ENCODE assay signal across 22 cellular contexts in the genomic region with DNA sequence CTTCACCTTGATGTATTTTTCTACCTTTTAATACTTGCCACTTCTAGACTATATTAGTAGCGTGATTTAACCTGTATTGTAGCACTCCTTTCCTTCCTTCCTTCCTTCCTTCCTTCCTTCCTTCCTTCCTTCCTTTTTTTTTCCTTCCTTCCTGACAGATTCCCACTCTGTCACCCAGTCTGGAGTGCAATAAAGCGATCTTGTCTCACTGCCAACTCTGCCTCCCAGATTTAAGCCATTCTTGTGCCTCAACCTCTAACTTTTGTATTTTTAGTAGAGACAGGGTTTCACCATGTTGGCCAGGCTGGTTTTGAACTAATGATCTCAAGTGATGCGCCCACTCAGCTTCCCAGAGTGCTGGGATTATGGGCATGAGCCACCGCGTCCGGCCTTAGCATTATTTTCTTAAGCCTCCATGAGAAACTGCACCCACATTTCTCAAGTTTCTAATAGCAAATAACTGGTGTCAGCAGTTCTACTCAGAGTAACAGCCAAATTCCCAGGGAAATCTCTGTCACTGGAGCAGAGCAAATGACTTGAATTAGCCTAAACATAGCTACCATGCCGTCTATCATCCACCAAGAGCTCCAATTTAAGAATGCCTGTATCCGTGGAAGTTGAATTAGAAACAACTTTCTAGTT.
DNase-seq lines count a peak whose midpoint lies in the region; ATAC-seq, FAIRE-seq and TF ChIP-seq lines count a peak whose summit lies in the region.
"Had no signal": no experiment of that assay in that cellular context is flagged by ENCODE, and none has a peak within 500 bp of the region (broad histone marks: within the 10 kb centered on the region; RNA-seq: fewer than 3 reads in every experiment).

No MANE protein-coding gene starts in this region.

- H3K9ac ChIP-seq in HepG2 (ENCODE audit: insufficient read depth, low read depth, low read length) = no peak overlapping the region
- no peak overlapping the region for H3K9ac ChIP-seq in H9 (ENCODE audit: extremely low read depth, insufficient read length, low read length)
- no peak overlapping the region for H3K9ac ChIP-seq in smooth muscle cell (ENCODE audit: low read depth)
- H3K9ac ChIP-seq: BLaER1 had no signal

- DNase-seq in HepG2 (ENCODE audit: low spot score) = no peak
- DNase-seq in right lobe of liver = no peak
- DNase-seq in H9 = no peak
- no peak for DNase-seq in nephron progenitor cell
- DNase-seq in smooth muscle cell (lab: John Stamatoyannopoulos, UW; ENCODE audit: unreplicated experiment) = no peak
- DNase-seq in retina = no peak
- DNase-seq: 8988T; Calu3; CD4-positive, CD25-positive, alpha-beta regulatory T cell; COR-L47; DMS53; DMS79 treated with DMSO at 0.1 percent for 48 hours; GF-D8; GOT3; HCEC 1CT had no signal

- H3K4me1 Mint-ChIP-seq in H9 (peaks cover 3 to 11% of the 10 kb centered on the region in 2 experiments; a peak in 3 of 4 replicates), nephron progenitor cell (peaks cover 7% of the 10 kb centered on the region)
- H3K4me1 Mint-ChIP-seq: B cell; CD4-positive, CD25-positive, alpha-beta regulatory T cell had no signal

- H2AFZ ChIP-seq in HepG2 (ENCODE audit: low read length) (no peak overlapping the region), H9 (ENCODE audit: low read length) (no peak overlapping the region), smooth muscle cell (ENCODE audit: low read depth) (no peak overlapping the region)

- H3K4me1 ChIP-seq in HepG2 (ENCODE audit: insufficient read depth, low read length) (no peaks in the 10 kb centered on the region), right lobe of liver (no peaks in the 10 kb centered on the region), H9 (ENCODE audit: insufficient read depth, low read length) (no peaks in the 10 kb centered on the region), smooth muscle cell (ENCODE audit: low read depth) (no peaks in the 10 kb centered on the region)
- H3K4me1 ChIP-seq: BLaER1 had no signal

- no peak overlapping the region for H4K5ac ChIP-seq in H9 (ENCODE audit: insufficient read length, low read depth, low read length)

- no peak overlapping the region for H2BK15ac ChIP-seq in H9 (ENCODE audit: low read depth, low read length)

- H2BK120ac ChIP-seq in H9 (ENCODE audit: low read depth, low read length, poor library complexity, severe bottlenecking) = no peak overlapping the region

- no peak overlapping the region for H3K14ac ChIP-seq in H9 (ENCODE audit: insufficient read depth, low read length)

- H3K27me3 ChIP-seq in HepG2 (ENCODE audit: control insufficient read depth in 1 of 2, insufficient read depth in 2 of 2, low read length in 2 of 2) (no peaks in the 10 kb centered on the region), right lobe of liver (no peaks in the 10 kb centered on the region), H9 (ENCODE audit: insufficient read depth, low read length) (no peaks in the 10 kb centered on the region), smooth muscle cell (ENCODE audit: low read depth) (no peaks in the 10 kb centered on the region)
- H3K27me3 ChIP-seq: BLaER1 had no signal

- no peak overlapping the region for H4K8ac ChIP-seq in H9 (replicated peaks; ENCODE audit: insufficient read length, low read depth, low read length)

- H3F3A ChIP-seq in smooth muscle cell (ENCODE audit: low read depth) = no peaks in the 10 kb centered on the region

- H3K4ac ChIP-seq in H9 (ENCODE audit: low read depth, low read length) = no peak overlapping the region

- no peak overlapping the region for H2BK5ac ChIP-seq in H9 (ENCODE audit: insufficient read length, low read length)

- H3K79me1 ChIP-seq in H9 (ENCODE audit: insufficient read depth, low read depth, low read length, poor library complexity, severe bottlenecking) = no peaks in the 10 kb centered on the region

- H3K36me3 Mint-ChIP-seq in H9 (ENCODE audit: insufficient read depth in 1 of 3, low read depth in 3 of 3) (0 out of 7 replicates have a peak, but pooled peaks cover 0 to 3% (median 0%) of the 10 kb centered on the region in 3 experiments), nephron progenitor cell (ENCODE audit: low read depth) (no peaks in the 10 kb centered on the region)
- H3K36me3 Mint-ChIP-seq: CD4-positive, CD25-positive, alpha-beta regulatory T cell had no signal

- H3K9me3 Mint-ChIP-seq in H9 (peaks cover 0 to 3% of the 10 kb centered on the region in 2 experiments; a peak in 1 of 5 replicates), nephron progenitor cell (no peaks in the 10 kb centered on the region)

- H3K27ac Mint-ChIP-seq in H9 = peak overlapping the region in 2 of 3 experiments; percentile 22 to 54; a peak in 1 of 7 replicates
- H3K27ac Mint-ChIP-seq in nephron progenitor cell = peak overlapping the region; percentile 86
- H3K27ac Mint-ChIP-seq: B cell; CD4-positive, CD25-positive, alpha-beta regulatory T cell had no signal

- no peak overlapping the region for H3T11ph ChIP-seq in H9 (ENCODE audit: low read length)

- 19% methylated on average over 8 of the region's 8 CpGs for WGBS in HepG2 (ENCODE audit: low lambda C conversion rate)
- WGBS in right lobe of liver (ENCODE audit: insufficient coverage, low coverage, low lambda C conversion rate, missing lambda C conversion rate) = 65% methylated on average over 8 of the region's 8 CpGs
- WGBS in H9 (ENCODE audit: extremely low coverage, insufficient read length, low lambda C conversion rate) = no CpG with 5 or more reads among the region's 8 CpGs
- 79% methylated on average over 8 of the region's 8 CpGs for WGBS in smooth muscle cell (ENCODE audit: low lambda C conversion rate)

- POLR2A ChIA-PET in HepG2 (lab: Yijun Ruan, JAX) = no interaction called here

- H3K56ac ChIP-seq in H9 (ENCODE audit: insufficient read length, low read depth, low read length) = no peak overlapping the region

- H3K27me3 Mint-ChIP-seq in H9 (ENCODE audit: low read depth) (no peaks in the 10 kb centered on the region), nephron progenitor cell (ENCODE audit: low read depth, poor library complexity) (no peaks in the 10 kb centered on the region)
- H3K27me3 Mint-ChIP-seq: B cell; CD4-positive, CD25-positive, alpha-beta regulatory T cell had no signal

- no peak overlapping the region for H2BK12ac ChIP-seq in H9 (ENCODE audit: insufficient read length, low read depth, low read length)

- H2BK20ac ChIP-seq in H9 (ENCODE audit: low read depth, low read length, poor library complexity, severe bottlenecking) = no peak overlapping the region

- H3K4me2 ChIP-seq in HepG2 (ENCODE audit: low read depth, low read length) = no peak overlapping the region
- no peak overlapping the region for H3K4me2 ChIP-seq in H9 (ENCODE audit: insufficient read depth, insufficient read length, low read length)
- H3K4me2 ChIP-seq in smooth muscle cell = no peak overlapping the region
- H3K4me2 ChIP-seq: BLaER1 had no signal

- H3K79me2 ChIP-seq in HepG2 (ENCODE audit: insufficient read depth, low read length) (no peaks in the 10 kb centered on the region), H9 (ENCODE audit: insufficient read depth, low read length) (no peaks in the 10 kb centered on the region), smooth muscle cell (ENCODE audit: low read depth) (no peaks in the 10 kb centered on the region)

- no peak overlapping the region for H4K91ac ChIP-seq in H9 (ENCODE audit: insufficient read length, low read depth, low read length)

- H3K36me3 ChIP-seq in HepG2 (replicated peaks in 1 of 2; ENCODE audit: control insufficient read depth in 1 of 2, insufficient read depth in 2 of 2, low read length in 2 of 2) = no peaks in the 10 kb centered on the region
- H3K36me3 ChIP-seq in right lobe of liver = no peaks in the 10 kb centered on the region
- no peaks in the 10 kb centered on the region for H3K36me3 ChIP-seq in smooth muscle cell (ENCODE audit: low read depth)
- H3K36me3 ChIP-seq: BLaER1 had no signal

- in situ Hi-C loops in HepG2 (cut with HindIII; ENCODE audit: extremely low pct_ligation_motif_present, low pct_unique_long_range_greater_than_20kb) = no loop called here

- ATAC-seq in HepG2 (no peak), right lobe of liver (no peak), HG02885 (IDR thresholded peaks at IDR 0.05; ENCODE audit: poor library complexity, unreplicated experiment) (no peak)

- H3K9me3 ChIP-seq in HepG2 (ENCODE audit: low read length) = no peaks in the 10 kb centered on the region
- no peaks in the 10 kb centered on the region for H3K9me3 ChIP-seq in right lobe of liver
- no peaks in the 10 kb centered on the region for H3K9me3 ChIP-seq in H9 (ENCODE audit: control insufficient read depth, low read depth, low read length)
- no peaks in the 10 kb centered on the region for H3K9me3 ChIP-seq in smooth muscle cell (replicated peaks; ENCODE audit: low read depth)
- H3K9me3 ChIP-seq: BLaER1 had no signal

- BruUV-seq in HepG2 (replicated peaks; lab: Mats Ljungman, UMichigan) = no TSS peak

- no peak overlapping the region for H3K23ac ChIP-seq in H9 (ENCODE audit: insufficient read length, low read depth, low read length)

- H2AK5ac ChIP-seq in H9 (ENCODE audit: insufficient read length, low read length) = no peak overlapping the region

- H4K20me1 ChIP-seq in HepG2 (ENCODE audit: insufficient read depth, low read length) (no peaks in the 10 kb centered on the region), H9 (ENCODE audit: control insufficient read depth, insufficient read depth, insufficient read length) (no peaks in the 10 kb centered on the region), smooth muscle cell (ENCODE audit: low read depth) (no peaks in the 10 kb centered on the region)
- H4K20me1 ChIP-seq: BLaER1 had no signal

- intact Hi-C loops in HepG2 (cut with micrococcal nuclease; ENCODE audit: unreplicated experiment) = no loop called here
- intact Hi-C loops in right lobe of liver (cut with DNase I) = no loop called here

- no peak for TF ChIP-seq CTCF in HepG2 (CRISPR knock-in tag; IDR thresholded peaks at IDR 0.05)
- no peak for TF ChIP-seq CTCF in right lobe of liver (IDR thresholded peaks at IDR 0.05)
- TF ChIP-seq CTCF in H9 (conservative IDR thresholded peaks at IDR 0.05) = no peak
- no peak for TF ChIP-seq CTCF in nephron progenitor cell (IDR thresholded peaks at IDR 0.05)
- no peak for TF ChIP-seq CTCF in smooth muscle cell (IDR thresholded peaks at IDR 0.05; ENCODE audit: borderline replicate concordance, insufficient read depth, poor library complexity, severe bottlenecking)

- CTCF ChIA-PET in HepG2 (lab: Yijun Ruan, JAX; ENCODE audit: low intra/inter-chr PET ratio, low total read pairs) = no interaction called here

- H3K4me3 Mint-ChIP-seq in H9 (no peak overlapping the region), nephron progenitor cell (no peak overlapping the region)
- H3K4me3 Mint-ChIP-seq: B cell; CD4-positive, CD25-positive, alpha-beta regulatory T cell had no signal

- H3K4me3 ChIP-seq in HepG2 (replicated peaks in 1 of 3; ENCODE audit: insufficient read depth in 1 of 3, low read depth in 2 of 3, low read length in 3 of 3) (no peak overlapping the region), right lobe of liver (no peak overlapping the region), smooth muscle cell (no peak overlapping the region)
- H3K4me3 ChIP-seq: BLaER1 had no signal

- no peak for TF ChIP-seq EP300 in HepG2 (IDR thresholded peaks at IDR 0.05; ENCODE audit: low read depth in 2 of 2, low read length in 2 of 2)
- TF ChIP-seq EP300 in HepG2 (CRISPR knock-in tag; IDR thresholded peaks at IDR 0.05; ENCODE audit: borderline replicate concordance) = no peak

- H3K23me2 ChIP-seq in H9 (ENCODE audit: insufficient read length, low read depth, low read length, poor library complexity, severe bottlenecking) = no peaks in the 10 kb centered on the region

- TF ChIP-seq POLR2A in HepG2 (IDR thresholded peaks at IDR 0.05; ENCODE audit: insufficient read depth in 1 of 2, low read depth in 2 of 2, low read length in 2 of 2) (no peak), right lobe of liver (IDR thresholded peaks at IDR 0.05) (no peak)

- FAIRE-seq in HepG2 (lab: Jason Lieb, UNC) = no peak
- FAIRE-seq: GM12891, GM18507, H54 had no signal

- H3K27ac ChIP-seq in HepG2 (ENCODE audit: extremely low read length, insufficient read depth, low read length) = no peak overlapping the region
- no peak overlapping the region for H3K27ac ChIP-seq in right lobe of liver
- H3K27ac ChIP-seq in H9 (ENCODE audit: insufficient read length, low read depth, low read length) = no peak overlapping the region
- no peak overlapping the region for H3K27ac ChIP-seq in smooth muscle cell (ENCODE audit: low read depth)
- H3K27ac ChIP-seq: BLaER1, C4-2B had no signal

- TF ChIP-seq RAD21 in HepG2 (CRISPR knock-in tag; IDR thresholded peaks at IDR 0.05) = no peak

- no peak overlapping the region for H3K18ac ChIP-seq in H9 (ENCODE audit: insufficient read length, low read depth, low read length)
